Comparison of ENCODE assay signal across 14 cellular contexts in the genomic region with DNA sequence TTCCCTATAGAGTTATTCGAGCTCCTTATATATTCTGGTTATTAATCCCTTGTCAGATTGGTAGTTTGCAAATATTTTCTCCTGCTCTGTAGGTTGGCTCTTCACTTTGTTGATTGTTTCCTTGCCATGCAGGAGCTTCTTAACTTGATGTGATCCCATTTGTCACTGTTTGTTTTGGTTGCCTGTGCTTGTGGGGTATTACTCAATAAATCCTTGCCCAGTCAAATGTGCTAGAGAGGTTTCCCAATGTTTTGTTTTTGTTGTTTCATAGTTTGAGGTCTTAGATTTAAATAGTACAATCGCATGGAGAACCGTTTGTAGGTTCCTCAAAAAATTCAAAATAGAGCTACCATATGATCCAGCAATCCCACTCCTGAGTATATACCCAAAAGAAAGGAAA. TPM values are rescaled to one million over a fixed set of nuclear protein-coding genes. Genes with fewer than 3 reads are reported as not detected.
A peak's percentile ranks its signal among the peaks of the same experiment; 100 is the strongest.
DNase-seq lines count a peak whose midpoint lies in the region; ATAC-seq lines count a peak whose summit lies in the region.
"Had no signal": no experiment of that assay in that cellular context is flagged by ENCODE, and none has a peak within 500 bp of the region (broad histone marks: within the 10 kb centered on the region; RNA-seq: fewer than 3 reads in every experiment).

No MANE protein-coding gene starts in this region.

- ATAC-seq in left lobe of liver = peak; percentile 29
- ATAC-seq: A549; CD8-positive, alpha-beta T cell; GM12878 had no signal

- peak; percentile 51 for DNase-seq in LHCN-M2 (ENCODE audit: low read depth)
- DNase-seq in amniotic epithelial cell (ENCODE audit: low read depth) = peak; percentile 37
- DNase-seq in fibroblast of gingiva (ENCODE audit: low read depth) = peak; percentile 70
- no peak for DNase-seq in left lobe of liver (ENCODE audit: low spot score)
- no peak for DNase-seq in RPMI8226
- DNase-seq in NCI-H1105 (lab: John Stamatoyannopoulos, UW) = no peak
- no peak for DNase-seq in NOMO-1 (lab: John Stamatoyannopoulos, UW; ENCODE audit: unreplicated experiment in 2 of 2)
- DNase-seq: BE2C; CD8-positive, alpha-beta T cell; DMS 273 treated with DMSO at 0.1 percent for 48 hours; HCEC 1CT; HFFc6 had no signal

RNA-seq across cellular contexts. Expression of gene SYTL5, which starts 2.3 kb away (rescaled TPM):
- total RNA-seq in LHCN-M2 (2014; rRNA removed) = 0.32 and 0.46 TPM in 2 replicates
- polyA plus RNA-seq in LHCN-M2 (2012) = 0.30 TPM
- 2.4 TPM for total RNA-seq in left lobe of liver
- total RNA-seq: CD8-positive, alpha-beta T cell had no signal

Comparison
In these comparisons a context has a peak if more than half of its experiments do, and no peak if none do; other contexts are left out.
1. DNase-seq: peak in LHCN-M2 (single experiment), amniotic epithelial cell (single experiment) and fibroblast of gingiva (single experiment); none in left lobe of liver (single experiment), RPMI8226 (single experiment), NCI-H1105 (single experiment) and NOMO-1 (0 of 2).